9 cellular contexts compared by ENCODE assay signal in the genomic region with DNA sequence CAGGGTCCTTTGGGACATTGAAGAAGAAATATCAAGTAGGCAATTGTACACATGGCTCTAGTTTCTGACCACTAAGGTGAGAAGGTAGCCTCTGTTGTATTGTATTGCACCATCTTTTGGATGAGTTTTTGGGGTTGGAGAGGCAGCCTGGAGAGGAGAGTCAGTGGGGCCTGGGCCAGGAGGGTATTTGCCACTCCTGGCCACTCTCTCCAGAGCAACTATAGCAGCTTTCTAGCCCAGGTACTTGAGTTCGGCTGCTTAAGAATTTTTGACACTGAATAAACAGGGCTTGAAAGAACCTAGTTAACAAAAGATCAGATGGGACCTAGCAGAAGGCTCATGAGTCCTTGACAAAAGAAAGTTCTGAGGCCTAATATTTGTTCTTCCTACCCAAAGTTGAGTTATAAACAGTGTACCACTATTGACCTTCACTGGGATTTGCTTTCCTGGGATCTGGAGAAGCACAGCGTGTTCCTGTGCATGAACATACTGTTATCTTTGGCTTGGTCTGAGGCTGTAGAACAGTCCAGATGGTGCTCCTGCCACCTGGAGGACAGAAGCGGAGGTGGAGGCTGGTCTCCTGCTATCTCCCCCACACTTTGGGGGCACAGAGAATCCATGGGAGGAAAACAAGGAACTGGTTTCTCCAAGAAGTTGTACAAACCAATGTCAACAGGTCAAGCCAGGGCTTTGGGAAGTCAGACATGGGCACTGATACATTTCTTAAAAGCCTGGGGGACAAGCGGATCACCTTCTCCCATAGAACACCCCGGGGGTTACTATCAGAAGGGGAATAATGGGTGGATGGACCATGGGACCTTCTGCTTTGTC.
A peak's percentile ranks its signal among the peaks of the same experiment; 100 is the strongest.
DNase-seq lines count a peak whose midpoint lies in the region; ATAC-seq and TF ChIP-seq lines count a peak whose summit lies in the region.
"Had no signal": no experiment of that assay in that cellular context is flagged by ENCODE, and none has a peak within 500 bp of the region (broad histone marks: within the 10 kb centered on the region; RNA-seq: fewer than 3 reads in every experiment).

No MANE protein-coding gene starts in this region.

- no peak overlapping the region for H4K91ac ChIP-seq in trophoblast cell (ENCODE audit: low read depth, low read length)

- no peak overlapping the region for H3K9ac ChIP-seq in trophoblast cell (ENCODE audit: low read length)

- H3K4me3 ChIP-seq in GM12864 (ENCODE audit: low read depth, low read length) = no peak overlapping the region
- H3K4me3 ChIP-seq in trophoblast cell (ENCODE audit: low read depth, low read length) = no peak overlapping the region

- no peaks in the 10 kb centered on the region for H3K4me1 Mint-ChIP-seq in activated T-cell treated with anti-CD3 and anti-CD28 coated beads, Interleukin-2, amount 50 U/mL, for 4 hours (ENCODE audit: low read depth)
- H3K4me1 Mint-ChIP-seq: IgD-negative memory B cell had no signal

- no peak overlapping the region for H3K18ac ChIP-seq in trophoblast cell (ENCODE audit: low read length)

- no peaks in the 10 kb centered on the region for H3K36me3 ChIP-seq in trophoblast cell (ENCODE audit: control insufficient read depth in 1 of 2, insufficient read depth in 2 of 2, low read length in 2 of 2)

- no peak overlapping the region for H4K8ac ChIP-seq in trophoblast cell (ENCODE audit: low read depth, low read length)

- no peak overlapping the region for H2AK5ac ChIP-seq in trophoblast cell (ENCODE audit: low read length)

- no peaks in the 10 kb centered on the region for H3K27me3 ChIP-seq in trophoblast cell (ENCODE audit: insufficient read depth, low read length)

- H3K79me1 ChIP-seq in trophoblast cell (ENCODE audit: low read length) = peaks cover 11% of the 10 kb centered on the region

- no peak overlapping the region for H3K4me2 ChIP-seq in trophoblast cell (ENCODE audit: low read length)

- no CpG with 5 or more reads among the region's 5 CpGs for WGBS in trophoblast cell (ENCODE audit: extremely low coverage, insufficient coverage, insufficient read length)

- H2BK5ac ChIP-seq in trophoblast cell (ENCODE audit: low read depth, low read length, poor library complexity) = no peak overlapping the region

- H3K4ac ChIP-seq in trophoblast cell (ENCODE audit: low read depth, low read length) = no peak overlapping the region

- H3K14ac ChIP-seq in trophoblast cell (ENCODE audit: low read length) = no peak overlapping the region

- TF ChIP-seq CTCF in GM12864 (IDR thresholded peaks at IDR 0.05; ENCODE audit: low read depth, low read length, missing control alignments) = peak; percentile 53

- peaks cover 9 to 14% of the 10 kb centered on the region in 2 experiments for H3K4me1 ChIP-seq in trophoblast cell (ENCODE audit: control insufficient read depth in 1 of 2, insufficient read depth in 2 of 2, low read length in 2 of 2)

- no peak overlapping the region for H2AFZ ChIP-seq in trophoblast cell (ENCODE audit: insufficient read depth, low read length, poor library complexity)

- DNase-seq in GM12864 (ENCODE audit: low read depth) = no peak
- DNase-seq in NCI-H460 (ENCODE audit: extremely low read depth, low read depth) = peak; percentile 47
- DNase-seq in trophoblast cell = peak in 1 of 2 donors; percentile 33
- DNase-seq in activated T-cell treated with anti-CD3 and anti-CD28 coated beads, Interleukin-2, amount 50 U/mL, for 4 hours = no peak

- no peak overlapping the region for H3K27ac ChIP-seq in trophoblast cell (ENCODE audit: low read depth, low read length)

- ATAC-seq in esophagus mucosa (peak; percentile 51), HG02981 (IDR thresholded peaks at IDR 0.05; ENCODE audit: unreplicated experiment) (no peak), GM21526 (IDR thresholded peaks at IDR 0.05; ENCODE audit: low FRiP score, unreplicated experiment) (no peak), GM18858 (IDR thresholded peaks at IDR 0.05; ENCODE audit: unreplicated experiment) (no peak)
- no peak for ATAC-seq in activated T-cell treated with anti-CD3 and anti-CD28 coated beads, Interleukin-2, amount 50 U/mL, for 4 hours

- H3K36me3 Mint-ChIP-seq in activated T-cell treated with anti-CD3 and anti-CD28 coated beads, Interleukin-2, amount 50 U/mL, for 4 hours (ENCODE audit: insufficient read depth) = no peaks in the 10 kb centered on the region
- H3K36me3 Mint-ChIP-seq: IgD-negative memory B cell had no signal

- peaks cover 2% of the 10 kb centered on the region for H3K79me2 ChIP-seq in trophoblast cell (ENCODE audit: control insufficient read depth, insufficient read depth, low read length, poor library complexity)

- no peak overlapping the region for H4K12ac ChIP-seq in trophoblast cell (ENCODE audit: low read depth, low read length)

- no peaks in the 10 kb centered on the region for H3K9me3 ChIP-seq in trophoblast cell (ENCODE audit: insufficient read depth, low read depth, low read length)

- H3K23ac ChIP-seq in trophoblast cell (ENCODE audit: low read length) = no peak overlapping the region

- no peak overlapping the region for H2BK120ac ChIP-seq in trophoblast cell (ENCODE audit: insufficient read depth, low read length, poor library complexity)

- peak overlapping the region; percentile 45 for H2BK12ac ChIP-seq in trophoblast cell (ENCODE audit: low read length)

- no peaks in the 10 kb centered on the region for H3K9me3 Mint-ChIP-seq in activated T-cell treated with anti-CD3 and anti-CD28 coated beads, Interleukin-2, amount 50 U/mL, for 4 hours
- H3K9me3 Mint-ChIP-seq: IgD-negative memory B cell had no signal

- no peak overlapping the region for H3K4me3 Mint-ChIP-seq in activated T-cell treated with anti-CD3 and anti-CD28 coated beads, Interleukin-2, amount 50 U/mL, for 4 hours
- H3K4me3 Mint-ChIP-seq: IgD-negative memory B cell had no signal

- peaks cover 16% of the 10 kb centered on the region for H3K27me3 Mint-ChIP-seq in activated T-cell treated with anti-CD3 and anti-CD28 coated beads, Interleukin-2, amount 50 U/mL, for 4 hours (ENCODE audit: low read depth)
